Comparison of ENCODE assay signal across 24 cellular contexts in genomic region chr7:38777609-38778008, GRCh38.
DNase-seq lines count a peak whose midpoint lies in the region; ATAC-seq, FAIRE-seq and TF ChIP-seq lines count a peak whose summit lies in the region.
"Had no signal": no experiment of that assay in that cellular context is flagged by ENCODE, and none has a peak within 500 bp of the region (broad histone marks: within the 10 kb centered on the region; RNA-seq: fewer than 3 reads in every experiment).

No MANE protein-coding gene starts in this region.

- intact Hi-C loops in IMR-90 (cut with micrococcal nuclease) = no loop called here

- CTCF ChIA-PET in A549 (lab: Yijun Ruan, JAX) = no interaction called here
- CTCF ChIA-PET in IMR-90 (lab: Yijun Ruan, JAX) = no interaction called here
- CTCF ChIA-PET in activated CD8-positive, alpha-beta T cell treated with anti-CD3 and anti-CD28 coated beads, Interleukin-2, amount 10 ng/mL, durations not matched to agents 7 days and 5 days (lab: Charles Lee) = no interaction called here

- peaks cover 7% of the 10 kb centered on the region for H3K36me3 Mint-ChIP-seq in activated CD8-positive, alpha-beta T cell treated with anti-CD3 and anti-CD28 coated beads, Interleukin-2, amount 10 ng/mL, durations not matched to agents 7 days and 5 days (ENCODE audit: low read depth)

- no peak overlapping the region for H3K14ac ChIP-seq in IMR-90 (replicated peaks; ENCODE audit: low read depth, low read length)

- H3K9me1 ChIP-seq in IMR-90 (ENCODE audit: insufficient read depth, low read length) = no peaks in the 10 kb centered on the region

- dilution Hi-C loops in IMR-90 (cut with HindIII; ENCODE audit: low sequenced_read_pairs, unreplicated experiment) = no loop called here

- TF ChIP-seq CTCF in A549 (IDR thresholded peaks at IDR 0.05) (no peak), IMR-90 (conservative IDR thresholded peaks at IDR 0.05; ENCODE audit: low read depth, low read length) (no peak), neural cell (IDR thresholded peaks at IDR 0.05; ENCODE audit: poor library complexity, severe bottlenecking) (no peak)

- H3K79me2 ChIP-seq in neural cell (replicated peaks; ENCODE audit: insufficient read depth, low read length) = no peaks in the 10 kb centered on the region

- H4K20me1 ChIP-seq in IMR-90 (ENCODE audit: insufficient read depth, low read length) (no peaks in the 10 kb centered on the region), neural cell (ENCODE audit: insufficient read depth) (no peaks in the 10 kb centered on the region)
- H4K20me1 ChIP-seq: BLaER1 treated with 17β-estradiol and CSF1 and Interleukin-3, amounts not matched to agents 10 nM and 100 nM had no signal

- no peaks in the 10 kb centered on the region for H3K9me2 ChIP-seq in neural cell (ENCODE audit: insufficient read depth, low read length)

- H4K5ac ChIP-seq in IMR-90 (ENCODE audit: low read depth, low read length) = no peak overlapping the region

- TF ChIP-seq RAD21 in A549 (conservative IDR thresholded peaks at IDR 0.05 in 1 of 2, IDR thresholded peaks at IDR 0.05 in 1 of 2) = no peak
- TF ChIP-seq RAD21 in IMR-90 (IDR thresholded peaks at IDR 0.05; ENCODE audit: low read length) = no peak
- TF ChIP-seq RAD21 in neural cell (conservative IDR thresholded peaks at IDR 0.05) = no peak

- H2AFZ ChIP-seq in IMR-90 (replicated peaks; ENCODE audit: low read length, poor library complexity) (no peak overlapping the region), neural cell (ENCODE audit: low read depth, low read length) (no peak overlapping the region)

- H3K4me3 ChIP-seq in A549 = no peak overlapping the region
- H3K4me3 ChIP-seq in IMR-90 (ENCODE audit: insufficient read depth, low read depth, low read length) = no peak overlapping the region
- H3K4me3 ChIP-seq in neural cell (ENCODE audit: low read length) = no peak overlapping the region
- H3K4me3 ChIP-seq: BLaER1 treated with 17β-estradiol and CSF1 and Interleukin-3, amounts not matched to agents 10 nM and 100 nM had no signal

- FAIRE-seq in A549 (lab: Jason Lieb, UNC) = no peak
- FAIRE-seq: A204.1, GM12891, GM19239 had no signal

- 33% methylated on average over 1 of the region's 1 CpG for WGBS in A549 (ENCODE audit: missing lambda C conversion rate)
- WGBS in IMR-90 (ENCODE audit: extremely low coverage in 2 of 2, insufficient read length in 1 of 2), 2 experiments = no CpG with 5 or more reads among the region's 1 CpG

- H3K4ac ChIP-seq in IMR-90 (ENCODE audit: low read depth, low read length) = no peak overlapping the region

- no peak overlapping the region for H3K56ac ChIP-seq in IMR-90 (ENCODE audit: extremely low read depth, insufficient read depth, low read length)

- no peak overlapping the region for H2BK5ac ChIP-seq in IMR-90 (ENCODE audit: low read depth, low read length, poor library complexity, severe bottlenecking)

- H2AK9ac ChIP-seq in IMR-90 (replicated peaks; ENCODE audit: low read depth, low read length, poor library complexity) = no peak overlapping the region

- no peaks in the 10 kb centered on the region for H3K79me1 ChIP-seq in IMR-90 (ENCODE audit: low read depth in 1 of 2, low read length in 2 of 2)

- H3K23ac ChIP-seq in IMR-90 (ENCODE audit: low read depth, low read length) = no peak overlapping the region

- H3K9me3 Mint-ChIP-seq in activated CD8-positive, alpha-beta T cell treated with anti-CD3 and anti-CD28 coated beads, Interleukin-2, amount 10 ng/mL, durations not matched to agents 7 days and 5 days (ENCODE audit: insufficient read depth) = no peaks in the 10 kb centered on the region
- H3K9me3 Mint-ChIP-seq: CD4-positive, CD25-positive, alpha-beta regulatory T cell; CD8-positive, alpha-beta memory T cell had no signal

- no peak overlapping the region for H3K4me3 Mint-ChIP-seq in activated CD8-positive, alpha-beta T cell treated with anti-CD3 and anti-CD28 coated beads, Interleukin-2, amount 10 ng/mL, durations not matched to agents 7 days and 5 days
- H3K4me3 Mint-ChIP-seq: B cell; CD4-positive, alpha-beta memory T cell; CD4-positive, CD25-positive, alpha-beta regulatory T cell; CD8-positive, alpha-beta memory T cell had no signal

- no peaks in the 10 kb centered on the region for H3K4me1 ChIP-seq in A549
- no peaks in the 10 kb centered on the region for H3K4me1 ChIP-seq in IMR-90 (ENCODE audit: control insufficient read depth, insufficient read depth, low read length)
- H3K4me1 ChIP-seq: BLaER1 treated with 17β-estradiol and CSF1 and Interleukin-3, amounts not matched to agents 10 nM and 100 nM had no signal

- H3K9me3 ChIP-seq in A549 = no peaks in the 10 kb centered on the region
- no peaks in the 10 kb centered on the region for H3K9me3 ChIP-seq in IMR-90 (ENCODE audit: control insufficient read depth, insufficient read depth, low read length)
- H3K9me3 ChIP-seq in neural cell (ENCODE audit: low read length) = no peaks in the 10 kb centered on the region
- H3K9me3 ChIP-seq: BLaER1 treated with 17β-estradiol and CSF1 and Interleukin-3, amounts not matched to agents 10 nM and 100 nM had no signal

- H3K27ac ChIP-seq in A549 (no peak overlapping the region), IMR-90 (ENCODE audit: insufficient read depth, low read length) (no peak overlapping the region), neural cell (ENCODE audit: low read length) (peak overlapping the region; percentile 73)
- H3K27ac ChIP-seq: BLaER1 treated with 17β-estradiol and CSF1 and Interleukin-3, amounts not matched to agents 10 nM and 100 nM; C4-2B had no signal

- DNase-seq in A549 (ENCODE audit: low read depth in 1 of 2, low spot score in 1 of 2) (no peak), IMR-90 (no peak), G401 (ENCODE audit: low spot score) (no peak)
- DNase-seq in activated CD8-positive, alpha-beta T cell treated with anti-CD3 and anti-CD28 coated beads, Interleukin-2, amount 10 ng/mL, durations not matched to agents 7 days and 5 days = no peak
- DNase-seq: 8988T; AML-193; CD4-positive, alpha-beta memory T cell; CD4-positive, CD25-positive, alpha-beta regulatory T cell; CD8-positive, alpha-beta memory T cell; COR-L47; DMS 273 treated with DMSO at 0.1 percent for 48 hours; DMS153; DMS53; DMS79; DND-41; EL; GF-D8 had no signal

- H4K8ac ChIP-seq in IMR-90 (ENCODE audit: low read depth in 2 of 2, low read length in 2 of 2) = no peak overlapping the region

- no peak overlapping the region for H2BK20ac ChIP-seq in IMR-90 (ENCODE audit: low read depth, low read length)

- H3K18ac ChIP-seq in IMR-90 (ENCODE audit: low read depth, low read length) = no peak overlapping the region

- POLR2A ChIA-PET in A549 (lab: Yijun Ruan, JAX) = no interaction called here
- POLR2A ChIA-PET in IMR-90 (lab: Charles Lee; ENCODE audit: unreplicated experiment) = no interaction called here
- POLR2A ChIA-PET in activated CD8-positive, alpha-beta T cell treated with anti-CD3 and anti-CD28 coated beads, Interleukin-2, amount 10 ng/mL, durations not matched to agents 7 days and 5 days (lab: Charles Lee) = no interaction called here

- H3K36me3 ChIP-seq in IMR-90 (ENCODE audit: control insufficient read depth, insufficient read depth, low read length) (peaks cover 4% of the 10 kb centered on the region; the same call in 1 of the 2 replicates), neural cell (ENCODE audit: insufficient read depth, low read length) (no peaks in the 10 kb centered on the region)

- H2AK5ac ChIP-seq in IMR-90 (ENCODE audit: low read depth, low read length) = no peak overlapping the region

- in situ Hi-C loops in IMR-90 (cut with MboI; ENCODE audit: low sequenced_read_pairs) = loop anchor here (25.0 kb wide), 1 partner anchor 685 kb away; no protein-coding TSS in a partner anchor
- in situ Hi-C loops in G401 (cut with HindIII; ENCODE audit: low sequenced_read_pairs) = no loop called here

- TF ChIP-seq POLR2A in A549 (IDR thresholded peaks at IDR 0.05; ENCODE audit: low read length) (no peak), IMR-90 (IDR thresholded peaks at IDR 0.05; ENCODE audit: low read depth, low read length) (no peak)

- no peaks in the 10 kb centered on the region for H3K4me1 Mint-ChIP-seq in activated CD8-positive, alpha-beta T cell treated with anti-CD3 and anti-CD28 coated beads, Interleukin-2, amount 10 ng/mL, durations not matched to agents 7 days and 5 days (ENCODE audit: low read depth)
- H3K4me1 Mint-ChIP-seq: B cell; CD4-positive, alpha-beta memory T cell; CD4-positive, CD25-positive, alpha-beta regulatory T cell; CD8-positive, alpha-beta memory T cell had no signal

- H3K9ac ChIP-seq in IMR-90 (ENCODE audit: low read depth, low read length) (no peak overlapping the region), neural cell (ENCODE audit: low read length) (no peak overlapping the region)
- H3K9ac ChIP-seq: BLaER1 treated with 17β-estradiol and CSF1 and Interleukin-3, amounts not matched to agents 10 nM and 100 nM had no signal

- BruUV-seq in IMR-90 (replicated peaks; lab: Mats Ljungman, UMichigan) = no TSS peak

- H3K27me3 ChIP-seq in IMR-90 (ENCODE audit: control insufficient read depth, insufficient read depth, low read length) = no peaks in the 10 kb centered on the region
- H3K27me3 ChIP-seq in neural cell (ENCODE audit: insufficient read depth, low read depth, low read length) = no peaks in the 10 kb centered on the region
- H3K27me3 ChIP-seq: BLaER1 treated with 17β-estradiol and CSF1 and Interleukin-3, amounts not matched to agents 10 nM and 100 nM had no signal

- H3K27me3 Mint-ChIP-seq in activated CD8-positive, alpha-beta T cell treated with anti-CD3 and anti-CD28 coated beads, Interleukin-2, amount 10 ng/mL, durations not matched to agents 7 days and 5 days (ENCODE audit: low read depth) = no peaks in the 10 kb centered on the region
- H3K27me3 Mint-ChIP-seq: B cell; CD4-positive, alpha-beta memory T cell; CD4-positive, CD25-positive, alpha-beta regulatory T cell had no signal

- ATAC-seq in A549 (no peak), IMR-90 (ENCODE audit: low read depth) (no peak)
- no peak for ATAC-seq in activated CD8-positive, alpha-beta T cell treated with anti-CD3 and anti-CD28 coated beads, Interleukin-2, amount 10 ng/mL, durations not matched to agents 7 days and 5 days

- H3K27ac Mint-ChIP-seq in activated CD8-positive, alpha-beta T cell treated with anti-CD3 and anti-CD28 coated beads, Interleukin-2, amount 10 ng/mL, durations not matched to agents 7 days and 5 days = no peak overlapping the region
- H3K27ac Mint-ChIP-seq: B cell; CD4-positive, CD25-positive, alpha-beta regulatory T cell had no signal

- TF ChIP-seq EP300 in A549 (IDR thresholded peaks at IDR 0.05) (no peak), neural cell (conservative IDR thresholded peaks at IDR 0.05; ENCODE audit: poor library complexity, severe bottlenecking) (no peak)

- H3K4me2 ChIP-seq in A549 (no peak overlapping the region), IMR-90 (ENCODE audit: low read depth, low read length) (no peak overlapping the region), neural cell (ENCODE audit: low read length) (no peak overlapping the region)
- H3K4me2 ChIP-seq: BLaER1 treated with 17β-estradiol and CSF1 and Interleukin-3, amounts not matched to agents 10 nM and 100 nM had no signal

- H4K91ac ChIP-seq in IMR-90 (ENCODE audit: insufficient read depth, low read depth, low read length) = no peak overlapping the region

- no peak overlapping the region for H2BK15ac ChIP-seq in IMR-90 (ENCODE audit: low read depth, low read length)

- H3F3A ChIP-seq in neural cell (ENCODE audit: insufficient read depth, low read length, poor library complexity, severe bottlenecking) = no peaks in the 10 kb centered on the region

- H2BK120ac ChIP-seq in IMR-90 (ENCODE audit: low read depth, low read length) = no peak overlapping the region
